In the genomic region with DNA sequence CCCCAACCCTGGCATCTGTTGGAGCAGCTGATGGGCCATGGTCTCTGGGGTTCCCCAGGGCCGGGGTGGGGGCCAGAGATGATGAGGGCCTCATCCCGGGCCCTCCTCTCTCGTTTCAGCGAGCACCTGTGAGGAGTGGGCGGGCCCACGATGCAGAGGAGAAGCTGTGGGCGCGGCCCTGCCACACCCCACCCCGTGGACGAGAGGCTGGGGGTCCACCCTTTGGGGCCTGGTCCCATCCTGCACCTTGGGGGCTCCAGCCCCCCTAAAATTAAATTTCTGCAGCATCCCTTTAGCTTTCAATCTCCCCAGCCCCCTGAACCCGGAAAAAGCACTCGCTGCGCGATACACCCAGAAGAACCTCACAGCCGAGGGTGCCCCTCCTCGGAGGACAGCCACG, we compare ENCODE assay signal across 20 cellular contexts. TPM values are rescaled to one million over a fixed set of nuclear protein-coding genes. Genes with fewer than 3 reads are reported as not detected.
"Had no signal": no experiment of that assay in that cellular context is flagged by ENCODE, and none has a peak within 500 bp of the region (broad histone marks: within the 10 kb centered on the region; RNA-seq: fewer than 3 reads in every experiment).

No MANE protein-coding gene starts in this region.

- H3K36me3 Mint-ChIP-seq: natural killer cell treated with Interleukin-12 subunit alpha and Interleukin-12 subunit beta and Interleukin-15 and Interleukin-18, amount 100 ng/mL, for 72 hours had no signal

- H3K4me1 Mint-ChIP-seq: central memory CD8-positive, alpha-beta T cell had no signal

- H3K27ac Mint-ChIP-seq: activated naive CD4-positive, alpha-beta T cell treated with anti-CD3 and anti-CD28 coated beads, Interleukin-2, amount 50 U/mL, for 72 hours; natural killer cell treated with Interleukin-12 subunit alpha and Interleukin-12 subunit beta and Interleukin-15 and Interleukin-18, amount 100 ng/mL, for 72 hours; stimulated activated naive B cell treated with anti-CD40 and anti-IgM and Interleukin-4, amounts not matched to agents 10 μg/mL and 1 μg/mL and 100 μg/mL, for 72 hours; type B pancreatic cell had no signal

- H3K9me3 ChIP-seq: body of pancreas, psoas muscle, spleen had no signal

- H3K4me3 ChIP-seq: body of pancreas, psoas muscle, spleen had no signal

- H3K27me3 ChIP-seq: body of pancreas, spleen had no signal

- H3K9me3 Mint-ChIP-seq: activated naive CD4-positive, alpha-beta T cell treated with anti-CD3 and anti-CD28 coated beads, Interleukin-2, amount 50 U/mL, for 72 hours; central memory CD8-positive, alpha-beta T cell; natural killer cell treated with Interleukin-12 subunit alpha and Interleukin-12 subunit beta and Interleukin-15 and Interleukin-18, amount 100 ng/mL, for 72 hours; type B pancreatic cell had no signal

- DNase-seq: activated effector memory CD4-positive, alpha-beta T cell treated with anti-CD3 and anti-CD28 coated beads, Interleukin-2, amount 50 U/mL, for 16 hours; activated T-cell treated with anti-CD3 and anti-CD28 coated beads, Interleukin-2, amount 50 U/mL, for 1 hour; amniotic stem cell; body of pancreas; effector memory CD4-positive, alpha-beta T cell; hypothalamus; occipital lobe; spleen; stimulated activated CD4-positive, alpha-beta T cell treated with anti-CD3 and anti-CD28 coated beads, Interleukin-2, amount 100 ng/mL, for 24 hours; stimulated activated naive B cell treated with anti-CD40 and anti-IgM and Interleukin-4, amounts not matched to agents 10 μg/mL and 1 μg/mL and 100 μg/mL, for 72 hours; substantia nigra had no signal

- ATAC-seq: activated naive CD4-positive, alpha-beta T cell treated with anti-CD3 and anti-CD28 coated beads, Interleukin-2, amount 50 U/mL, for 72 hours; body of pancreas; natural killer cell treated with Interleukin-12 subunit alpha and Interleukin-12 subunit beta and Interleukin-15 and Interleukin-18, amount 100 ng/mL, for 72 hours; psoas muscle; sciatic nerve; stimulated activated naive B cell treated with anti-CD40 and anti-IgM and Interleukin-4, amounts not matched to agents 10 μg/mL and 1 μg/mL and 100 μg/mL, for 72 hours had no signal

- H3K4me3 Mint-ChIP-seq: central memory CD8-positive, alpha-beta T cell; natural killer cell treated with Interleukin-12 subunit alpha and Interleukin-12 subunit beta and Interleukin-15 and Interleukin-18, amount 100 ng/mL, for 72 hours; stimulated activated naive B cell treated with anti-CD40 and anti-IgM and Interleukin-4, amounts not matched to agents 10 μg/mL and 1 μg/mL and 100 μg/mL, for 72 hours; type B pancreatic cell had no signal

- H3K27me3 Mint-ChIP-seq: central memory CD8-positive, alpha-beta T cell; natural killer cell treated with Interleukin-12 subunit alpha and Interleukin-12 subunit beta and Interleukin-15 and Interleukin-18, amount 100 ng/mL, for 72 hours had no signal

- H3K27ac ChIP-seq: body of pancreas, psoas muscle, spleen had no signal

RNA-seq across cellular contexts. Expression of a gene that starts 6.9 kb away (rescaled TPM):
- total RNA-seq: epithelial cell of proximal tubule, occipital lobe had no signal

RNA-seq across cellular contexts. Expression of a gene that starts 39.4 kb away (rescaled TPM):
- total RNA-seq: epithelial cell of proximal tubule, glomerular endothelial cell, lung microvascular endothelial cell, occipital lobe had no signal
